In the genomic region with DNA sequence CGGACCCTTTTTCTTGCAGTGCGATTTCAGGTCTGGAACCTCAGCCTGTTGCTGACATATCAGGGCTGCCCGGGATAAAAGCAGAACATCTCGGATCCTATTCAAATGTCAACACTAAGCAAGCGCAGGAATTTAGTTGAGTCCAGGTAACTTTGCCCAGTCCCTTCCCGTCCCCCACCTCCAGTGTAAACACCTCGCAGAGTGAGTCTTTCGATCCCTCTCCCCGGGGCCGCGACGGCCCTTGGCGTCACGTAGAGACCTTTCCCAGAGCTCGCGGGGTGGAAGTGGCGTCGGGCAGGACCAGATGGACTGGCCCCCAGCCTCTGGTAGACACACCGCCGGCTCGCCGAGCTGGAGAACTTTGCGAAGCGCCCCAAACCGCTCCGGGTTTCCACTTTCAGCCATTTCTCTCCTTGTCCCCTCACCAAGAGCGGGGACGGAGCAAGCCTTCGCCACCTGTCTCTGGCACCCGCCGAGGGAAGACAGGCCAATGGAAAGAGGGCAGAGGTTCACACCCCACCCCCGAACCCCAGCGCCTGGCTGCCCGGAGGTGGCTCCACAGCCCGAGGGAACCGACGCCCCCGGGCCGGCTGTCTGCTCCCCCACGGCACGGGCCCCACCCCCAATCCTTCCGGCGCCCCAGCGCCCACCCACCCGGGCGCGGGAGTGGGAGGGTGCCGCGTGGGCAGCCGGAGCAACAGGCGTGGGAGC, we compare ENCODE assay signal across 8 cellular contexts. TPM values are rescaled to one million over a fixed set of nuclear protein-coding genes. Genes with fewer than 3 reads are reported as not detected.
DNase-seq lines count a peak whose midpoint lies in the region; ATAC-seq and TF ChIP-seq lines count a peak whose summit lies in the region.

No MANE protein-coding gene starts in this region.

- in situ Hi-C loops in transverse colon (cut with MboI; ENCODE audit: low pct_ligation_motif_present in 1 of 4, low pct_unique_long_range_greater_than_20kb in 1 of 4, low sequenced_read_pairs in 3 of 4), result no loop called here

- H3K27me3 ChIP-seq in lower lobe of right lung (ENCODE audit: low read depth), result peaks cover 24% of the 10 kb centered on the region
- H3K27me3 ChIP-seq in transverse colon, result peaks cover 57% of the 10 kb centered on the region

- no peaks in the 10 kb centered on the region for H3K9me3 Mint-ChIP-seq in activated naive CD4-positive, alpha-beta T cell treated with anti-CD3 and anti-CD28 coated beads for 36 hours
- H3K9me3 Mint-ChIP-seq in brain, result no peaks in the 10 kb centered on the region

- peaks cover 19% of the 10 kb centered on the region for H3K4me1 Mint-ChIP-seq in activated naive CD4-positive, alpha-beta T cell treated with anti-CD3 and anti-CD28 coated beads for 36 hours (ENCODE audit: low read depth)
- H3K4me1 Mint-ChIP-seq in brain, result peaks cover 40% of the 10 kb centered on the region

- H3K4me3 ChIP-seq in lower lobe of right lung, result peak overlapping the region; percentile 59
- peak overlapping the region; percentile 50 to 64 (median 56) for H3K4me3 ChIP-seq in transverse colon

- ATAC-seq in lower lobe of right lung, result no peak
- no peak for ATAC-seq in HG02852 (IDR thresholded peaks at IDR 0.05; ENCODE audit: unreplicated experiment)
- no peak for ATAC-seq in GM19455 (IDR thresholded peaks at IDR 0.05; ENCODE audit: unreplicated experiment)

- WGBS in transverse colon (ENCODE audit: low coverage in 1 of 2), 2 donors, result 6% methylated on average over 39 of the region's 51 CpGs; no CpG with 5 or more reads in 1 of the 2 donors

- no peak for TF ChIP-seq EP300 in transverse colon (IDR thresholded peaks at IDR 0.05; ENCODE audit: low read depth)

- H3K36me3 Mint-ChIP-seq in activated naive CD4-positive, alpha-beta T cell treated with anti-CD3 and anti-CD28 coated beads for 36 hours (ENCODE audit: low read depth), result no peaks in the 10 kb centered on the region
- H3K36me3 Mint-ChIP-seq in brain, result no peaks in the 10 kb centered on the region

- H3K27ac ChIP-seq in lower lobe of right lung (no peak overlapping the region), transverse colon (peak overlapping the region in 3 of 4 donors; percentile 36 to 64 (median 41))

- CTCF ChIA-PET in activated naive CD4-positive, alpha-beta T cell treated with anti-CD3 and anti-CD28 coated beads for 36 hours (lab: Charles Lee), result no interaction called here

- no peak for TF ChIP-seq POLR2A in transverse colon (IDR thresholded peaks at IDR 0.05)

- H3K36me3 ChIP-seq in lower lobe of right lung, result no peaks in the 10 kb centered on the region
- H3K36me3 ChIP-seq in transverse colon, result no peaks in the 10 kb centered on the region

- peak overlapping the region; percentile 20 for H3K4me3 Mint-ChIP-seq in activated naive CD4-positive, alpha-beta T cell treated with anti-CD3 and anti-CD28 coated beads for 36 hours
- H3K4me3 Mint-ChIP-seq in brain, result peak overlapping the region; percentile 82 to 90 (median 85)

- intact Hi-C loops in activated naive CD4-positive, alpha-beta T cell treated with anti-CD3 and anti-CD28 coated beads for 36 hours (cut with micrococcal nuclease), result no loop called here
- intact Hi-C loops in lower lobe of right lung (cut with DNase I) (no loop called here), transverse colon (cut with DNase I; ENCODE audit: low total_unique reads) (no loop called here)

- DNase-seq in activated naive CD4-positive, alpha-beta T cell treated with anti-CD3 and anti-CD28 coated beads for 36 hours, result no peak
- no peak for DNase-seq in activated naive CD4-positive, alpha-beta T cell treated with Interleukin-2 at 50 U/mL for 16 hours
- peak; percentile 47 for DNase-seq in lower lobe of right lung
- DNase-seq in transverse colon, result peak; percentile 13
- no peak for DNase-seq in NOMO-1 treated with dmso at 0.1 percent for 144 hours (lab: John Stamatoyannopoulos, UW; ENCODE audit: unreplicated experiment)

- peaks cover 49% of the 10 kb centered on the region for H3K27me3 Mint-ChIP-seq in activated naive CD4-positive, alpha-beta T cell treated with anti-CD3 and anti-CD28 coated beads for 36 hours (ENCODE audit: low read depth)
- H3K27me3 Mint-ChIP-seq in brain, result peaks cover 33% of the 10 kb centered on the region

- peaks cover 32% of the 10 kb centered on the region for H3K4me1 ChIP-seq in lower lobe of right lung
- H3K4me1 ChIP-seq in transverse colon, result peaks cover 3 to 32% (median 26%) of the 10 kb centered on the region in 4 donors

- no peak overlapping the region for H3K27ac Mint-ChIP-seq in activated naive CD4-positive, alpha-beta T cell treated with anti-CD3 and anti-CD28 coated beads for 36 hours
- H3K27ac Mint-ChIP-seq in brain, result peak overlapping the region; percentile 69 to 81 (median 71)

- TF ChIP-seq CTCF in brain (conservative IDR thresholded peaks at IDR 0.05) (no peak), lower lobe of right lung (IDR thresholded peaks at IDR 0.05) (no peak), transverse colon (IDR thresholded peaks at IDR 0.05) (no peak)

- H3K9me3 ChIP-seq in lower lobe of right lung, result no peaks in the 10 kb centered on the region
- no peaks in the 10 kb centered on the region for H3K9me3 ChIP-seq in transverse colon

RNA-seq across cellular contexts. Expression of a gene that starts 0.6 kb away (rescaled TPM):
- total RNA-seq in activated naive CD4-positive, alpha-beta T cell treated with anti-CD3 and anti-CD28 coated beads for 36 hours, result not detected
- 13.4 TPM for polyA plus RNA-seq in brain (ENCODE audit: insufficient read depth, low read depth, low replicate concordance)
- total RNA-seq in lower lobe of right lung, result 5.5 TPM
- total RNA-seq in transverse colon, result 1 to 10 TPM; 1.4 to 3.5 (median 3.0) TPM

Comparison
In these comparisons a context has a peak if more than half of its experiments do, and no peak if none do; other contexts are left out.
1. DNase-seq: peak in lower lobe of right lung (single experiment) and transverse colon (single experiment); none in activated naive CD4-positive, alpha-beta T cell treated with anti-CD3 and anti-CD28 coated beads for 36 hours (single experiment), activated naive CD4-positive, alpha-beta T cell treated with Interleukin-2 at 50 U/mL for 16 hours (single experiment) and NOMO-1 treated with dmso at 0.1 percent for 144 hours (single experiment).